In the genomic region with DNA sequence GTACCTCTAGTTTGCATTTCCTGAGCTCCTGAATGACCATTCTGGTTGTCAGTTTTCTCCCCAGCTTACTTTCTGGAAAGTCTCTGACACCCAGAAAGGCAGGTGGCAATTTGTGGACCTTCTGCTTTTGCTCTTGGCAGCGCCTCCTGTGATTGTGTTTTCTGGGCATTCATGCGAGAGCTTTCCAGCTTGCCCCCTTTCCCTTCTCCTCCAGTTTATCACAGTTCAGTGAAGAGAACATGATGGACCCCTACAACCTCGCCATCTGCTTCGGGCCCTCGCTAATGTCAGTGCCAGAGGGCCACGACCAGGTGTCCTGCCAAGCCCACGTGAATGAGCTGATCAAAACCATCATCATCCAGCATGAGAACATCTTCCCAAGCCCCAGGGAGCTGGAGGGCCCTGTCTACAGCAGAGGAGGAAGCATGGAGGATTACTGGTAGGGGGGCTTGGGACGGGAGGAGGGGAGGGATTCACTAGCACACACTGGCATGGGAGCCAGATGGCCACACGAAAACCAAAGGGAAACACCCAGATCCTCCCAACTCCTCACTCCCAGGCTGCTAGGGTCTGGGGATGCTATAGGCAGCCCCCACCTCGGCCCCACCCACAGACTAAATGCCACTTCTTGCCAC, we compare ENCODE assay signal across 32 cellular contexts. TPM values are rescaled to one million over a fixed set of nuclear protein-coding genes. Genes with fewer than 3 reads are reported as not detected.
DNase-seq lines count a peak whose midpoint lies in the region; ATAC-seq and TF ChIP-seq lines count a peak whose summit lies in the region.
"Had no signal": no experiment of that assay in that cellular context is flagged by ENCODE, and none has a peak within 500 bp of the region (broad histone marks: within the 10 kb centered on the region; RNA-seq: fewer than 3 reads in every experiment).

No MANE protein-coding gene starts in this region.

- no peak for TF ChIP-seq CTCF in left ventricle myocardium inferior (IDR thresholded peaks at IDR 0.05; ENCODE audit: borderline replicate concordance)
- TF ChIP-seq CTCF in WERI-Rb-1 (IDR thresholded peaks at IDR 0.05; ENCODE audit: low read depth, low read length) = no peak
- no peak for TF ChIP-seq CTCF in vagina (IDR thresholded peaks at IDR 0.05)

- peak overlapping the region; percentile 26 for H2BK5ac ChIP-seq in neuronal stem cell (ENCODE audit: low read length)

- no peak overlapping the region for H2BK120ac ChIP-seq in neuronal stem cell (ENCODE audit: low read depth, low read length)

- peaks cover 26% of the 10 kb centered on the region for H3K4me1 ChIP-seq in left ventricle myocardium inferior
- peaks cover 0 to 3% of the 10 kb centered on the region in 2 donors for H3K4me1 ChIP-seq in neuronal stem cell (ENCODE audit: control insufficient read depth in 2 of 2, insufficient read depth in 1 of 2, low read depth in 1 of 2, low read length in 2 of 2)
- H3K4me1 ChIP-seq in vagina = peaks cover 24% of the 10 kb centered on the region
- H3K4me1 ChIP-seq: left lung had no signal

- H3K27me3 ChIP-seq in left ventricle myocardium inferior (ENCODE audit: low read depth) (no peaks in the 10 kb centered on the region), WERI-Rb-1 (ENCODE audit: insufficient read depth, low read depth, severe bottlenecking) (no peaks in the 10 kb centered on the region), neuronal stem cell (ENCODE audit: control insufficient read depth in 3 of 3, insufficient read depth in 3 of 3, low read depth in 1 of 3, low read length in 3 of 3) (no peaks in the 10 kb centered on the region), vagina (no peaks in the 10 kb centered on the region)
- H3K27me3 ChIP-seq: esophagus muscularis mucosa, heart left ventricle, left lung, testis had no signal

- no peaks in the 10 kb centered on the region for H3K9me3 ChIP-seq in left ventricle myocardium inferior (replicated peaks)
- H3K9me3 ChIP-seq in WERI-Rb-1 (ENCODE audit: severe bottlenecking) = no peaks in the 10 kb centered on the region
- H3K9me3 ChIP-seq in neuronal stem cell (replicated peaks in 1 of 2; ENCODE audit: control insufficient read depth in 2 of 2, insufficient read depth in 1 of 2, low read depth in 1 of 2, low read length in 2 of 2) = peaks cover 0 to 3% of the 10 kb centered on the region in 2 donors
- no peaks in the 10 kb centered on the region for H3K9me3 ChIP-seq in vagina
- H3K9me3 ChIP-seq: esophagus muscularis mucosa, heart left ventricle, left lung, testis had no signal

- H4K8ac ChIP-seq in neuronal stem cell (ENCODE audit: low read depth, low read length) = no peak overlapping the region

- no peak overlapping the region for H2BK15ac ChIP-seq in neuronal stem cell (ENCODE audit: low read length)

- H3K79me1 ChIP-seq in neuronal stem cell (ENCODE audit: low read depth, low read length) = no peaks in the 10 kb centered on the region

- H3K18ac ChIP-seq in neuronal stem cell (ENCODE audit: low read length) = peak overlapping the region; percentile 26

- H3K23ac ChIP-seq in neuronal stem cell (ENCODE audit: low read depth, low read length, poor library complexity) = no peak overlapping the region

- peak overlapping the region; percentile 65 for H3K27ac ChIP-seq in left ventricle myocardium inferior (replicated peaks)
- H3K27ac ChIP-seq in WERI-Rb-1 = peak overlapping the region; percentile 67
- H3K27ac ChIP-seq in neuronal stem cell (replicated peaks; ENCODE audit: low read length) = no peak overlapping the region
- peak overlapping the region; percentile 3 for H3K27ac ChIP-seq in vagina
- H3K27ac ChIP-seq: left lung, testis, VCaP had no signal

- ATAC-seq in Right ventricle myocardium superior (ENCODE audit: poor library complexity) = no peak
- ATAC-seq: HCT116; Panc1; stimulated activated naive CD8-positive, alpha-beta T cell treated with anti-CD3 and anti-CD28 coated beads, Interleukin-15, Interleukin-2, amounts not matched to agents 100 U/mL and 50 U/mL, for 24 hours had no signal

- peaks cover 55% of the 10 kb centered on the region for H3K36me3 ChIP-seq in left ventricle myocardium inferior
- H3K36me3 ChIP-seq in WERI-Rb-1 = peaks cover 37% of the 10 kb centered on the region
- peaks cover 33 to 100% of the 10 kb centered on the region in 2 donors for H3K36me3 ChIP-seq in neuronal stem cell (replicated peaks in 1 of 2; ENCODE audit: control insufficient read depth in 2 of 2, insufficient read depth in 2 of 2, low read length in 2 of 2)
- peaks cover 0 to 32% of the 10 kb centered on the region in 2 donors for H3K36me3 ChIP-seq in vagina

- H4K91ac ChIP-seq in neuronal stem cell (ENCODE audit: low read depth, low read length, poor library complexity) = no peak overlapping the region

- no peak for TF ChIP-seq POLR2A in vagina (IDR thresholded peaks at IDR 0.05)

- no peak overlapping the region for H3K4ac ChIP-seq in neuronal stem cell (ENCODE audit: low read length)

- no peak overlapping the region for H2AFZ ChIP-seq in neuronal stem cell (ENCODE audit: low read length)

- intact Hi-C loops in left ventricle myocardium inferior (cut with micrococcal nuclease) (no loop called here), Right ventricle myocardium superior (cut with DNase I) (no loop called here), vagina (cut with DNase I) (no loop called here)

- DNase-seq in left ventricle myocardium inferior (no peak), Right ventricle myocardium superior (no peak), WERI-Rb-1 (peak; percentile 61), neuronal stem cell (ENCODE audit: low spot score) (no peak), vagina (ENCODE audit: extremely low spot score in 2 of 2) (no peak), NCI-H2107 treated with DMSO at 0.1 percent for 48 hours (lab: John Stamatoyannopoulos, UW; ENCODE audit: unreplicated experiment) (no peak), cortex of kidney (lab: John Stamatoyannopoulos, UW) (no peak)
- no peak for DNase-seq in activated naive CD4-positive, alpha-beta T cell treated with anti-CD3 and anti-CD28 coated beads, Interleukin-2, amount 50 U/mL, for 16 hours
- DNase-seq: activated CD4-positive, alpha-beta T cell treated with anti-CD3 and anti-CD28 coated beads, Interleukin-2, amount 50 U/mL, for 1 hour; activated gamma-delta T cell treated with Interleukin-2 at 50 U/mL for 16 hours; activated T-cell treated with anti-CD3 and anti-CD28 coated beads, Interleukin-2, amount 50 U/mL, for 1 hour; Calu3; CD4-positive, CD25-positive, alpha-beta regulatory T cell; central memory CD4-positive, alpha-beta T cell; DND-41; islet precursor cell; left lung; naive B cell; NCI-H524 treated with DMSO at 0.1 percent for 48 hours; occipital lobe; SIG-M5; stimulated activated CD4-positive, alpha-beta T cell treated with anti-CD3 and anti-CD28 coated beads, Interleukin-1b, Interleukin-23, amount 100 ng/mL, for 48 hours; stimulated activated naive CD8-positive, alpha-beta T cell treated with anti-CD3 and anti-CD28 coated beads, Interleukin-15, Interleukin-2, amounts not matched to agents 100 U/mL and 50 U/mL, for 24 hours; SW 1271; T-helper 9 cell had no signal

- WGBS in neuronal stem cell (ENCODE audit: extremely low coverage in 2 of 2, insufficient read length in 2 of 2, insufficient replicate concordance in 1 of 2), 2 donors = no CpG with 5 or more reads among the region's 10 CpGs

- no peak overlapping the region for H2BK12ac ChIP-seq in neuronal stem cell (ENCODE audit: low read length)

- no peak overlapping the region for H3K14ac ChIP-seq in neuronal stem cell (ENCODE audit: low read length)

- H3K9ac ChIP-seq in neuronal stem cell (ENCODE audit: low read depth, low read length, poor library complexity) = no peak overlapping the region

- H3K4me2 ChIP-seq in neuronal stem cell (ENCODE audit: insufficient read depth, low read length, poor library complexity, severe bottlenecking) = no peak overlapping the region
- H3K4me2 ChIP-seq: smooth muscle cell had no signal

- H3K4me3 ChIP-seq in left ventricle myocardium inferior (no peak overlapping the region), WERI-Rb-1 (ENCODE audit: low read depth, low read length) (no peak overlapping the region), neuronal stem cell (ENCODE audit: low read length in 2 of 2) (no peak overlapping the region), vagina (no peak overlapping the region)
- H3K4me3 ChIP-seq: esophagus muscularis mucosa, heart left ventricle, left lung, smooth muscle cell, testis had no signal

- no peak overlapping the region for H2AK5ac ChIP-seq in neuronal stem cell (ENCODE audit: low read depth, low read length)

RNA-seq across cellular contexts. Expression of gene IKBKE, which starts 24.3 kb away (rescaled TPM):
- total RNA-seq in left ventricle myocardium inferior = 0.80 TPM
- 0.46 TPM for total RNA-seq in Right ventricle myocardium superior
- 0.49 TPM for polyA plus RNA-seq in neuronal stem cell (2013, experiment 1 of 2)
- polyA plus RNA-seq in neuronal stem cell (2013, experiment 2 of 2) = 0.47 TPM
- 10.1 TPM for total RNA-seq in vagina
